Comparison of ENCODE assay signal across 1 cellular context in genomic region chr11:46845440-46845739, GRCh38.
A peak's percentile ranks its signal among the peaks of the same experiment; 100 is the strongest.
TF ChIP-seq lines count a peak whose summit lies in the region.

No MANE protein-coding gene starts in this region.

TF ChIP-seq in K562, 482 proteins besides CTCF, POLR2A, EP300 and RAD21 (continued from another document):
- TF ChIP-seq, protein P1, sequence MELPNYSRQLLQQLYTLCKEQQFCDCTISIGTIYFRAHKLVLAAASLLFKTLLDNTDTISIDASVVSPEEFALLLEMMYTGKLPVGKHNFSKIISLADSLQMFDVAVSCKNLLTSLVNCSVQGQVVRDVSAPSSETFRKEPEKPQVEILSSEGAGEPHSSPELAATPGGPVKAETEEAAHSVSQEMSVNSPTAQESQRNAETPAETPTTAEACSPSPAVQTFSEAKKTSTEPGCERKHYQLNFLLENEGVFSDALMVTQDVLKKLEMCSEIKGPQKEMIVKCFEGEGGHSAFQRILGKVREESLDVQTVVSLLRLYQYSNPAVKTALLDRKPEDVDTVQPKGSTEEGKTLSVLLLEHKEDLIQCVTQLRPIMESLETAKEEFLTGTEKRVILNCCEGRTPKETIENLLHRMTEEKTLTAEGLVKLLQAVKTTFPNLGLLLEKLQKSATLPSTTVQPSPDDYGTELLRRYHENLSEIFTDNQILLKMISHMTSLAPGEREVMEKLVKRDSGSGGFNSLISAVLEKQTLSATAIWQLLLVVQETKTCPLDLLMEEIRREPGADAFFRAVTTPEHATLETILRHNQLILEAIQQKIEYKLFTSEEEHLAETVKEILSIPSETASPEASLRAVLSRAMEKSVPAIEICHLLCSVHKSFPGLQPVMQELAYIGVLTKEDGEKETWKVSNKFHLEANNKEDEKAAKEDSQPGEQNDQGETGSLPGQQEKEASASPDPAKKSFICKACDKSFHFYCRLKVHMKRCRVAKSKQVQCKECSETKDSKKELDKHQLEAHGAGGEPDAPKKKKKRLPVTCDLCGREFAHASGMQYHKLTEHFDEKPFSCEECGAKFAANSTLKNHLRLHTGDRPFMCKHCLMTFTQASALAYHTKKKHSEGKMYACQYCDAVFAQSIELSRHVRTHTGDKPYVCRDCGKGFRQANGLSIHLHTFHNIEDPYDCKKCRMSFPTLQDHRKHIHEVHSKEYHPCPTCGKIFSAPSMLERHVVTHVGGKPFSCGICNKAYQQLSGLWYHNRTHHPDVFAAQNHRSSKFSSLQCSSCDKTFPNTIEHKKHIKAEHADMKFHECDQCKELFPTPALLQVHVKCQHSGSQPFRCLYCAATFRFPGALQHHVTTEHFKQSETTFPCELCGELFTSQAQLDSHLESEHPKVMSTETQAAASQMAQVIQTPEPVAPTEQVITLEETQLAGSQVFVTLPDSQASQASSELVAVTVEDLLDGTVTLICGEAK (IDR thresholded peaks at IDR 0.05), result peak; percentile 52; the same call in 1 of the 2 replicates
- TF ChIP-seq, protein P1 (CRISPR knock-in tag; IDR thresholded peaks at IDR 0.05), result no peak
- TF ChIP-seq SNIP1 (IDR thresholded peaks at IDR 0.05; ENCODE audit: low read depth) (no peak), HDAC1 (IDR thresholded peaks at IDR 0.05) (0 out of 4 replicates have a peak, but pooled peaks of 1 of the 2 experiments have one; percentile 14), THRB (CRISPR knock-in tag; conservative IDR thresholded peaks at IDR 0.05) (no peak), E2F3 (CRISPR knock-in tag; IDR thresholded peaks at IDR 0.05) (no peak), ARID3A (IDR thresholded peaks at IDR 0.05; ENCODE audit: borderline replicate concordance, low read depth, low read length) (no peak), ZNF12 (CRISPR knock-in tag; IDR thresholded peaks at IDR 0.05) (0 out of 2 replicates have a peak, but pooled peaks have one; percentile 1), USF1 (CRISPR knock-in tag; IDR thresholded peaks at IDR 0.05) (no peak), NKRF (IDR thresholded peaks at IDR 0.05; ENCODE audit: borderline replicate concordance) (0 out of 2 replicates have a peak, but pooled peaks have one; percentile 21), BRD9 (IDR thresholded peaks at IDR 0.05; ENCODE audit: low read depth, partially characterized antibody) (no peak), HMG20A (CRISPR knock-in tag; conservative IDR thresholded peaks at IDR 0.05) (no peak), NFE2 (IDR thresholded peaks at IDR 0.05; ENCODE audit: low read depth) (no peak), NFXL1 (CRISPR knock-in tag; IDR thresholded peaks at IDR 0.05) (no peak)
- TF ChIP-seq, protein P2, sequence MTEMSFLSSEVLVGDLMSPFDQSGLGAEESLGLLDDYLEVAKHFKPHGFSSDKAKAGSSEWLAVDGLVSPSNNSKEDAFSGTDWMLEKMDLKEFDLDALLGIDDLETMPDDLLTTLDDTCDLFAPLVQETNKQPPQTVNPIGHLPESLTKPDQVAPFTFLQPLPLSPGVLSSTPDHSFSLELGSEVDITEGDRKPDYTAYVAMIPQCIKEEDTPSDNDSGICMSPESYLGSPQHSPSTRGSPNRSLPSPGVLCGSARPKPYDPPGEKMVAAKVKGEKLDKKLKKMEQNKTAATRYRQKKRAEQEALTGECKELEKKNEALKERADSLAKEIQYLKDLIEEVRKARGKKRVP (CRISPR knock-in tag; IDR thresholded peaks at IDR 0.05), result no peak
